ENCODE assay signal across 8 cellular contexts in genomic region chr1:222465211-222466041, GRCh38.
DNase-seq lines count a peak whose midpoint lies in the region; ATAC-seq and TF ChIP-seq lines count a peak whose summit lies in the region.

No MANE protein-coding gene starts in this region.

- H3K79me2 ChIP-seq in OCI-LY3 (ENCODE audit: low read length), result no peaks in the 10 kb centered on the region

- H3K4me1 ChIP-seq in OCI-LY3 (ENCODE audit: low read length) (peaks cover 6% of the 10 kb centered on the region), muscle layer of colon (ENCODE audit: insufficient read depth, low read length) (no peaks in the 10 kb centered on the region)

- peaks cover 6% of the 10 kb centered on the region for H3K27me3 ChIP-seq in OCI-LY3 (ENCODE audit: low read depth, low read length)
- no peaks in the 10 kb centered on the region for H3K27me3 ChIP-seq in muscle layer of colon (ENCODE audit: control insufficient read depth in 1 of 2, insufficient read depth in 2 of 2, low read length in 2 of 2)

- ATAC-seq in GM21367 (IDR thresholded peaks at IDR 0.05; ENCODE audit: unreplicated experiment), result peak; percentile 91

- H3K9me3 ChIP-seq in OCI-LY3 (ENCODE audit: insufficient read depth, low read length), result no peaks in the 10 kb centered on the region
- no peaks in the 10 kb centered on the region for H3K9me3 ChIP-seq in muscle layer of colon (ENCODE audit: low read length)

- DNase-seq in D341Med (ENCODE audit: low spot score) (peak; percentile 98), HT1080 (ENCODE audit: low read depth) (peak; percentile 96), activated T-cell treated with anti-CD3 and anti-CD28 coated beads for 48 hours (ENCODE audit: low read depth) (peak; percentile 85), erythroblast (lab: John Stamatoyannopoulos, UW) (peak; percentile 91)
- DNase-seq in stimulated activated CD8-positive, alpha-beta memory T cell treated with anti-CD3 and anti-CD28 coated beads, Interleukin-7, amount 100 ng/mL, for 1 hour (ENCODE audit: low read depth in 2 of 2), result peak; percentile 53 to 58

- H3K9ac ChIP-seq in OCI-LY3 (ENCODE audit: low read length) (peak overlapping the region; percentile 90), muscle layer of colon (ENCODE audit: low read length) (no peak overlapping the region)

- TF ChIP-seq POLR2A in erythroblast (IDR thresholded peaks at IDR 0.05; ENCODE audit: low read length), result no peak

- H3K36me3 ChIP-seq in OCI-LY3 (replicated peaks; ENCODE audit: low read depth, low read length) (no peaks in the 10 kb centered on the region), muscle layer of colon (ENCODE audit: insufficient read depth, low read length) (no peaks in the 10 kb centered on the region)

- peak overlapping the region; percentile 81 for H3K4me3 ChIP-seq in OCI-LY3 (ENCODE audit: low read length)
- H3K4me3 ChIP-seq in muscle layer of colon (ENCODE audit: low read depth in 1 of 2, low read length in 2 of 2), result peak overlapping the region; percentile 4 to 55

- TF ChIP-seq CTCF in OCI-LY3 (IDR thresholded peaks at IDR 0.05; ENCODE audit: low read depth, low read length), result peak; percentile 97

- peak overlapping the region; percentile 67 for H3K27ac ChIP-seq in OCI-LY3 (ENCODE audit: low read length)
- peak overlapping the region; percentile 57 for H3K27ac ChIP-seq in muscle layer of colon (ENCODE audit: low read depth, low read length)

- H3K4me2 ChIP-seq in OCI-LY3 (ENCODE audit: low read length), result peak overlapping the region; percentile 98

- H4K20me1 ChIP-seq in OCI-LY3 (ENCODE audit: insufficient read depth, low read length), result no peaks in the 10 kb centered on the region

- peak overlapping the region; percentile 99 for H2AFZ ChIP-seq in OCI-LY3 (ENCODE audit: low read depth, low read length)

Comparison
In these comparisons a context has a peak if more than half of its experiments do, and no peak if none do; other contexts are left out.
1. Peak in every context shown above with its lines: DNase-seq, ATAC-seq, H3K4me3 ChIP-seq and H3K27ac ChIP-seq.